ENCODE assay signal across 11 cellular contexts in the genomic region with DNA sequence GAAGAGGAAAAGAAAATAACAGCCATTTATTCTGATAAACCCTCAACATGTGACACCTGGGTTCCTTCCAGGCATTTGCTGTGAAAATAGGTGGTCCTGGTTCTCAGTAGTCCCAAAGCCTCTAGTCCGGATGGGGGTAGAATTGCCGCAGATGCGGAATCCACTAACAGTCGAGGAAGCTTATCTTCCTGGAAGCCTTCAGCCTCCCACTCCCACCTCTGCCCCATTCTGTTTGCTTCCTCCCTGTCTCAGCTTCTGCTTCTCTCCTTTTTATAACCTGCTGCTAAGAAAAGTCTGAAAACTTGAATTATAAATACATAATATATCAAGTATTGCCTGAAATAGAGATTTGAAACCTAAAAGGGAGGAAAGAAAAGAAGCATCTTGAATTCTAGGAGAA. TPM values are rescaled to one million over a fixed set of nuclear protein-coding genes. Genes with fewer than 3 reads are reported as not detected.
DNase-seq lines count a peak whose midpoint lies in the region; ATAC-seq and TF ChIP-seq lines count a peak whose summit lies in the region.
"Had no signal": no experiment of that assay in that cellular context is flagged by ENCODE, and none has a peak within 500 bp of the region (broad histone marks: within the 10 kb centered on the region; RNA-seq: fewer than 3 reads in every experiment).

No MANE protein-coding gene starts in this region.

- intact Hi-C loops in OCI-LY7 (cut with micrococcal nuclease; ENCODE audit: unreplicated experiment), result no loop called here

- no peak for TF ChIP-seq POLR2A in Peyer's patch (IDR thresholded peaks at IDR 0.05)

- H3K9me2 ChIP-seq in OCI-LY7 (ENCODE audit: insufficient read depth, low read length), result no peaks in the 10 kb centered on the region

- H3K27ac ChIP-seq in WERI-Rb-1 (no peak overlapping the region), OCI-LY7 (ENCODE audit: low read depth, low read length, poor library complexity, severe bottlenecking) (no peak overlapping the region), Peyer's patch (no peak overlapping the region)
- H3K27ac ChIP-seq: colonic mucosa, thoracic aorta had no signal

- H3K27me3 ChIP-seq in WERI-Rb-1 (ENCODE audit: insufficient read depth, low read depth, severe bottlenecking), result no peaks in the 10 kb centered on the region
- no peaks in the 10 kb centered on the region for H3K27me3 ChIP-seq in Peyer's patch

- H3K27me3 Mint-ChIP-seq in activated T-cell treated with anti-CD3 and anti-CD28 coated beads, Interleukin-2, amount 50 U/mL, for 72 hours (ENCODE audit: low read depth), result peaks cover 51% of the 10 kb centered on the region

- peak overlapping the region; percentile 89 to 90 for H3K4me3 Mint-ChIP-seq in activated T-cell treated with anti-CD3 and anti-CD28 coated beads, Interleukin-2, amount 50 U/mL, for 72 hours
- peak overlapping the region; percentile 81 for H3K4me3 Mint-ChIP-seq in stimulated activated effector memory CD8-positive, alpha-beta T cell treated with anti-CD3 and anti-CD28 coated beads, Interleukin-12 subunit alpha, Interleukin-12 subunit beta, amount 100 ng/mL, for 72 hours

- H3K9me3 Mint-ChIP-seq in activated T-cell treated with anti-CD3 and anti-CD28 coated beads, Interleukin-2, amount 50 U/mL, for 72 hours, result no peaks in the 10 kb centered on the region
- H3K9me3 Mint-ChIP-seq in stimulated activated effector memory CD8-positive, alpha-beta T cell treated with anti-CD3 and anti-CD28 coated beads, Interleukin-12 subunit alpha, Interleukin-12 subunit beta, amount 100 ng/mL, for 72 hours, result no peaks in the 10 kb centered on the region

- no peaks in the 10 kb centered on the region for H3K36me3 Mint-ChIP-seq in activated T-cell treated with anti-CD3 and anti-CD28 coated beads, Interleukin-2, amount 50 U/mL, for 72 hours (ENCODE audit: insufficient read depth in 2 of 2)
- H3K36me3 Mint-ChIP-seq in stimulated activated effector memory CD8-positive, alpha-beta T cell treated with anti-CD3 and anti-CD28 coated beads, Interleukin-12 subunit alpha, Interleukin-12 subunit beta, amount 100 ng/mL, for 72 hours, result no peaks in the 10 kb centered on the region

- ATAC-seq in activated T-cell treated with anti-CD3 and anti-CD28 coated beads, Interleukin-2, amount 50 U/mL, for 72 hours (replicated peaks in 1 of 2), result no peak
- no peak for ATAC-seq in stimulated activated effector memory CD8-positive, alpha-beta T cell treated with anti-CD3 and anti-CD28 coated beads, Interleukin-12 subunit alpha, Interleukin-12 subunit beta, amount 100 ng/mL, for 72 hours
- no peak for ATAC-seq in activated CD4-positive, CD25-positive, alpha-beta regulatory T cell treated with anti-CD3 and anti-CD28 coated beads, Interleukin-2, amount 50 U/mL, for 24 hours

- no peak overlapping the region for H3K4me2 ChIP-seq in OCI-LY7 (ENCODE audit: low read length)

- BruUV-seq in OCI-LY7 (replicated peaks; lab: Mats Ljungman, UMichigan), result no TSS peak

- H3K9me3 ChIP-seq in WERI-Rb-1 (ENCODE audit: severe bottlenecking) (no peaks in the 10 kb centered on the region), iPS-18c (ENCODE audit: control insufficient read depth, insufficient read depth, low read length) (no peaks in the 10 kb centered on the region), OCI-LY7 (ENCODE audit: low read length) (no peaks in the 10 kb centered on the region), Peyer's patch (no peaks in the 10 kb centered on the region)
- H3K9me3 ChIP-seq: colonic mucosa, thoracic aorta had no signal

- no peak overlapping the region for H2AFZ ChIP-seq in OCI-LY7 (ENCODE audit: low read length)

- H3K4me1 ChIP-seq in OCI-LY7 (ENCODE audit: insufficient read depth, low read length, poor library complexity, severe bottlenecking) (no peaks in the 10 kb centered on the region), Peyer's patch (peaks cover 0 to 16% (median 5%) of the 10 kb centered on the region in 4 donors)

- POLR2A ChIA-PET in OCI-LY7 (lab: Charles Lee), result interaction anchor here (0.6 kb wide), 1 partner anchor 47 kb away, joined by 3 read pairs; no protein-coding TSS in a partner anchor

- H3K36me3 ChIP-seq in WERI-Rb-1 (no peaks in the 10 kb centered on the region), OCI-LY7 (ENCODE audit: insufficient read depth, low read length) (no peaks in the 10 kb centered on the region), Peyer's patch (no peaks in the 10 kb centered on the region)
- H3K36me3 ChIP-seq: colonic mucosa, thoracic aorta had no signal

- H3K4me3 ChIP-seq in WERI-Rb-1 (ENCODE audit: low read depth, low read length) (peak overlapping the region; percentile 66), iPS-18c (ENCODE audit: insufficient read depth, low read depth, low read length) (peak overlapping the region; percentile 91; the same call in 1 of the 2 replicates), OCI-LY7 (ENCODE audit: low read depth, low read length, poor library complexity, severe bottlenecking) (no peak overlapping the region), Peyer's patch (no peak overlapping the region)
- H3K4me3 ChIP-seq: colonic mucosa had no signal

- no peak for TF ChIP-seq CTCF in WERI-Rb-1 (IDR thresholded peaks at IDR 0.05; ENCODE audit: low read depth, low read length)
- no peak for TF ChIP-seq CTCF in OCI-LY7 (conservative IDR thresholded peaks at IDR 0.05; ENCODE audit: low read length)
- no peak for TF ChIP-seq CTCF in Peyer's patch (IDR thresholded peaks at IDR 0.05)

- H3K27ac Mint-ChIP-seq in activated T-cell treated with anti-CD3 and anti-CD28 coated beads, Interleukin-2, amount 50 U/mL, for 72 hours, result no peak overlapping the region
- peak overlapping the region; percentile 93 for H3K27ac Mint-ChIP-seq in stimulated activated effector memory CD8-positive, alpha-beta T cell treated with anti-CD3 and anti-CD28 coated beads, Interleukin-12 subunit alpha, Interleukin-12 subunit beta, amount 100 ng/mL, for 72 hours

- no peaks in the 10 kb centered on the region for H3K79me2 ChIP-seq in OCI-LY7 (ENCODE audit: insufficient read depth, low read depth, low read length)

- peaks cover 36% of the 10 kb centered on the region for H3K4me1 Mint-ChIP-seq in activated T-cell treated with anti-CD3 and anti-CD28 coated beads, Interleukin-2, amount 50 U/mL, for 72 hours (ENCODE audit: low read depth)
- peaks cover 13% of the 10 kb centered on the region for H3K4me1 Mint-ChIP-seq in stimulated activated effector memory CD8-positive, alpha-beta T cell treated with anti-CD3 and anti-CD28 coated beads, Interleukin-12 subunit alpha, Interleukin-12 subunit beta, amount 100 ng/mL, for 72 hours

- no peaks in the 10 kb centered on the region for H4K20me1 ChIP-seq in OCI-LY7 (ENCODE audit: insufficient read depth, low read length)

- CTCF ChIA-PET in OCI-LY7 (lab: Charles Lee; ENCODE audit: unreplicated experiment), result no interaction called here

- no peak for DNase-seq in activated T-cell treated with anti-CD3 and anti-CD28 coated beads, Interleukin-2, amount 50 U/mL, for 72 hours
- DNase-seq in activated T-cell treated with anti-CD3 and anti-CD28 coated beads, Interleukin-2, amount 50 U/mL, for 1 hour, result no peak
- DNase-seq in WERI-Rb-1, result no peak
- no peak for DNase-seq in stimulated activated effector memory CD8-positive, alpha-beta T cell treated with anti-CD3 and anti-CD28 coated beads, Interleukin-12 subunit alpha, Interleukin-12 subunit beta, amount 100 ng/mL, for 72 hours (ENCODE audit: low spot score in 2 of 2)
- DNase-seq in OCI-LY7 (ENCODE audit: low spot score), result no peak
- DNase-seq in Peyer's patch, result no peak
- DNase-seq: activated gamma-delta T cell had no signal

RNA-seq across cellular contexts. Expression of gene MAP3K9, which starts 14.0 kb away (rescaled TPM):
- 1 to 10 TPM; 6.2 to 7.5 TPM for total RNA-seq in activated T-cell treated with anti-CD3 and anti-CD28 coated beads, Interleukin-2, amount 50 U/mL, for 72 hours
- 2.3 and 4.2 TPM in 2 replicates for total RNA-seq in OCI-LY7 (2014; rRNA removed; shearing (Covaris generic))
- 6.4 and 7.4 TPM in 2 replicates for total RNA-seq in OCI-LY7 (2022)
- 10 to 100 TPM in 3 of 4 donors, 1 to 10 TPM in 1; 8.6 to 14.0 (median 12.0) TPM for total RNA-seq in Peyer's patch

Comparison
In these comparisons a context has a peak if more than half of its experiments do, and no peak if none do; other contexts are left out.
1. H3K4me3 ChIP-seq: peak in WERI-Rb-1 (single experiment) and iPS-18c (single experiment); none in OCI-LY7 (single experiment) and Peyer's patch (0 of 4).